In genomic region chr10:110387617-110387982, GRCh38 we compare ENCODE assay signal across 22 cellular contexts.
DNase-seq lines count a peak whose midpoint lies in the region; ATAC-seq and TF ChIP-seq lines count a peak whose summit lies in the region.
"Had no signal": no experiment of that assay in that cellular context is flagged by ENCODE, and none has a peak within 500 bp of the region (broad histone marks: within the 10 kb centered on the region; RNA-seq: fewer than 3 reads in every experiment).

No MANE protein-coding gene starts in this region.

- H3K4me1 ChIP-seq in mammary epithelial cell (ENCODE audit: insufficient read depth, low read length): peaks cover 5% of the 10 kb centered on the region

- no peaks in the 10 kb centered on the region for H3K9me3 Mint-ChIP-seq in MCF 10A (ENCODE audit: unreplicated experiment)
- H3K9me3 Mint-ChIP-seq in central memory CD8-positive, alpha-beta T cell: no peaks in the 10 kb centered on the region
- H3K9me3 Mint-ChIP-seq in stimulated activated naive B cell treated with anti-CD40 and anti-IgM and Interleukin-4, amounts not matched to agents 10 μg/mL and 1 μg/mL and 100 μg/mL, for 72 hours: no peaks in the 10 kb centered on the region

- no peaks in the 10 kb centered on the region for H3K79me2 ChIP-seq in mammary epithelial cell (ENCODE audit: insufficient read depth, low read length)
- no peaks in the 10 kb centered on the region for H3K79me2 ChIP-seq in SU-DHL-6 (ENCODE audit: insufficient read depth, low read length)

- H3K9me3 ChIP-seq in mammary epithelial cell (replicated peaks; ENCODE audit: insufficient read depth, low read length) (no peaks in the 10 kb centered on the region), SU-DHL-6 (ENCODE audit: insufficient read depth, low read length) (no peaks in the 10 kb centered on the region)
- H3K9me3 ChIP-seq: left ventricle myocardium inferior, mucosa of descending colon, sigmoid colon, vagina had no signal

- no peak overlapping the region for H3K9ac ChIP-seq in mammary epithelial cell (ENCODE audit: insufficient read depth, low read length)
- peak overlapping the region; percentile 39 for H3K9ac ChIP-seq in SU-DHL-6 (ENCODE audit: low read length)

- no peaks in the 10 kb centered on the region for H3K27me3 Mint-ChIP-seq in MCF 10A (ENCODE audit: insufficient read depth, unreplicated experiment)
- no peaks in the 10 kb centered on the region for H3K27me3 Mint-ChIP-seq in central memory CD8-positive, alpha-beta T cell
- no peaks in the 10 kb centered on the region for H3K27me3 Mint-ChIP-seq in stimulated activated naive B cell treated with anti-CD40 and anti-IgM and Interleukin-4, amounts not matched to agents 10 μg/mL and 1 μg/mL and 100 μg/mL, for 72 hours

- POLR2A ChIA-PET in MCF 10A (lab: Yijun Ruan, JAX): no interaction called here

- no peak overlapping the region for H3K4me3 ChIP-seq in mammary epithelial cell (replicated peaks in 1 of 3; ENCODE audit: insufficient read depth in 1 of 3, low read depth in 2 of 3, low read length in 3 of 3)
- no peak overlapping the region for H3K4me3 ChIP-seq in SU-DHL-6 (ENCODE audit: insufficient read depth, low read length, poor library complexity, severe bottlenecking)
- H3K4me3 ChIP-seq: left ventricle myocardium inferior, mucosa of descending colon, sigmoid colon, vagina had no signal

- H3F3A ChIP-seq in SU-DHL-6 (ENCODE audit: insufficient read depth): peaks cover 4% of the 10 kb centered on the region; the same call in 1 of the 2 replicates

- no peaks in the 10 kb centered on the region for H3K27me3 ChIP-seq in mammary epithelial cell (ENCODE audit: insufficient read depth, low read length)
- no peaks in the 10 kb centered on the region for H3K27me3 ChIP-seq in SU-DHL-6 (ENCODE audit: low read length)
- H3K27me3 ChIP-seq: sigmoid colon, vagina had no signal

- H3K4me1 Mint-ChIP-seq in MCF 10A (ENCODE audit: insufficient read depth, unreplicated experiment): peaks cover 4% of the 10 kb centered on the region
- H3K4me1 Mint-ChIP-seq in central memory CD8-positive, alpha-beta T cell: peaks cover 19% of the 10 kb centered on the region
- H3K4me1 Mint-ChIP-seq in stimulated activated naive B cell treated with anti-CD40 and anti-IgM and Interleukin-4, amounts not matched to agents 10 μg/mL and 1 μg/mL and 100 μg/mL, for 72 hours: peaks cover 25 to 26% of the 10 kb centered on the region in 2 donors

- no peak overlapping the region for H3K27ac ChIP-seq in mammary epithelial cell (ENCODE audit: insufficient read depth, low read depth, low read length)
- peak overlapping the region; percentile 9; the same call in 1 of the 2 replicates for H3K27ac ChIP-seq in SU-DHL-6 (ENCODE audit: low read depth, low read length)
- H3K27ac ChIP-seq: left ventricle myocardium inferior, sigmoid colon, vagina had no signal

- no peaks in the 10 kb centered on the region for H3K36me3 Mint-ChIP-seq in MCF 10A (ENCODE audit: insufficient read depth, unreplicated experiment)
- H3K36me3 Mint-ChIP-seq in central memory CD8-positive, alpha-beta T cell (ENCODE audit: insufficient read depth): peaks cover 4% of the 10 kb centered on the region
- H3K36me3 Mint-ChIP-seq in stimulated activated naive B cell treated with anti-CD40 and anti-IgM and Interleukin-4, amounts not matched to agents 10 μg/mL and 1 μg/mL and 100 μg/mL, for 72 hours: peaks cover 0 to 3% of the 10 kb centered on the region in 2 donors

- H3K4me3 Mint-ChIP-seq in MCF 10A (ENCODE audit: unreplicated experiment): no peak overlapping the region
- H3K4me3 Mint-ChIP-seq in central memory CD8-positive, alpha-beta T cell: no peak overlapping the region
- H3K4me3 Mint-ChIP-seq in stimulated activated naive B cell treated with anti-CD40 and anti-IgM and Interleukin-4, amounts not matched to agents 10 μg/mL and 1 μg/mL and 100 μg/mL, for 72 hours: no peak overlapping the region

- H3K27ac Mint-ChIP-seq in MCF 10A (ENCODE audit: low read depth, unreplicated experiment): no peak overlapping the region
- H3K27ac Mint-ChIP-seq in central memory CD8-positive, alpha-beta T cell (ENCODE audit: low read depth): peak overlapping the region; percentile 83
- H3K27ac Mint-ChIP-seq in stimulated activated naive B cell treated with anti-CD40 and anti-IgM and Interleukin-4, amounts not matched to agents 10 μg/mL and 1 μg/mL and 100 μg/mL, for 72 hours: peak overlapping the region; percentile 57

- H4K20me1 ChIP-seq in mammary epithelial cell (ENCODE audit: insufficient read depth, low read length) (no peaks in the 10 kb centered on the region), SU-DHL-6 (ENCODE audit: low read depth, low read length) (no peaks in the 10 kb centered on the region)

- no peaks in the 10 kb centered on the region for H3K36me3 ChIP-seq in mammary epithelial cell (ENCODE audit: insufficient read depth, low read length)
- H3K36me3 ChIP-seq in SU-DHL-6 (ENCODE audit: low read length): no peaks in the 10 kb centered on the region
- H3K36me3 ChIP-seq: left ventricle myocardium inferior, sigmoid colon, vagina had no signal

- intact Hi-C loops in mammary epithelial cell (cut with micrococcal nuclease) (no loop called here), MCF 10A (cut with micrococcal nuclease) (no loop called here), Right ventricle myocardium superior (cut with DNase I) (no loop called here)

- BruUV-seq in mammary epithelial cell (replicated peaks; lab: Mats Ljungman, UMichigan) (no TSS peak), MCF 10A (replicated peaks; lab: Mats Ljungman, UMichigan) (no TSS peak)

- no peak for DNase-seq in mammary epithelial cell
- no peak for DNase-seq in MCF 10A (ENCODE audit: unreplicated experiment)
- DNase-seq in central memory CD8-positive, alpha-beta T cell (ENCODE audit: low spot score in 2 of 2): no peak
- no peak for DNase-seq in stimulated activated naive B cell treated with anti-CD40 and anti-IgM and Interleukin-4, amounts not matched to agents 10 μg/mL and 1 μg/mL and 100 μg/mL, for 72 hours
- no peak for DNase-seq in Right ventricle myocardium superior
- DNase-seq: anterior cingulate cortex; Calu3; effector CD8-positive, alpha-beta T cell; left ventricle myocardium inferior; mucosa of descending colon; NCI-H1105; NCI-H524 treated with DMSO at 0.1 percent for 48 hours; OCI-M1; SHP77 treated with DMSO at 0.1 percent for 48 hours; sigmoid colon; substantia nigra; T-helper 9 cell had no signal

- in situ Hi-C loops in mammary epithelial cell (cut with MboI; ENCODE audit: low sequenced_read_pairs in 2 of 2): no loop called here

- WGBS in mammary epithelial cell (ENCODE audit: low coverage, missing lambda C conversion rate): 100% methylated on average over 1 of the region's 1 CpG

- TF ChIP-seq CTCF in mammary epithelial cell (conservative IDR thresholded peaks at IDR 0.05 in 1 of 2, IDR thresholded peaks at IDR 0.05 in 1 of 2; ENCODE audit: extremely low read depth in 1 of 2, insufficient read depth in 1 of 2, low read depth in 1 of 2, low read length in 2 of 2) (no peak), MCF 10A (IDR thresholded peaks at IDR 0.05; ENCODE audit: unreplicated experiment) (no peak), SU-DHL-6 (IDR thresholded peaks at IDR 0.05; ENCODE audit: insufficient read depth, low read length, poor library complexity, severe bottlenecking) (no peak)

- H3K9me2 ChIP-seq in SU-DHL-6 (replicated peaks; ENCODE audit: insufficient read depth, low read length): no peaks in the 10 kb centered on the region

- H2AFZ ChIP-seq in mammary epithelial cell (ENCODE audit: low read depth, low read length) (peak overlapping the region; percentile 52), SU-DHL-6 (ENCODE audit: low read depth, low read length, severe bottlenecking) (peak overlapping the region; percentile 86)

- dilution Hi-C loops in mammary epithelial cell (cut with HindIII; ENCODE audit: low sequenced_read_pairs): no loop called here

- H3K4me2 ChIP-seq in mammary epithelial cell (ENCODE audit: insufficient read depth, low read depth, low read length): no peak overlapping the region
- H3K4me2 ChIP-seq in SU-DHL-6 (ENCODE audit: low read depth, low read length, poor library complexity, severe bottlenecking): peak overlapping the region; percentile 26

- ATAC-seq in central memory CD8-positive, alpha-beta T cell (replicated peaks; ENCODE audit: extremely low read depth, poor library complexity, severe bottlenecking): no peak
- no peak for ATAC-seq in stimulated activated naive B cell treated with anti-CD40 and anti-IgM and Interleukin-4, amounts not matched to agents 10 μg/mL and 1 μg/mL and 100 μg/mL, for 72 hours (replicated peaks)
- ATAC-seq in Right ventricle myocardium superior (ENCODE audit: poor library complexity) (no peak), GM21515 (IDR thresholded peaks at IDR 0.05; ENCODE audit: unreplicated experiment) (no peak), HG02870 (IDR thresholded peaks at IDR 0.05; ENCODE audit: unreplicated experiment) (no peak)
- ATAC-seq: HCT116 had no signal

- CTCF ChIA-PET in mammary epithelial cell (lab: Charles Lee; ENCODE audit: low non-redundant PET): no interaction called here
- CTCF ChIA-PET in MCF 10A (lab: Yijun Ruan, JAX): no interaction called here
